13 cellular contexts compared by ENCODE assay signal in the genomic region with DNA sequence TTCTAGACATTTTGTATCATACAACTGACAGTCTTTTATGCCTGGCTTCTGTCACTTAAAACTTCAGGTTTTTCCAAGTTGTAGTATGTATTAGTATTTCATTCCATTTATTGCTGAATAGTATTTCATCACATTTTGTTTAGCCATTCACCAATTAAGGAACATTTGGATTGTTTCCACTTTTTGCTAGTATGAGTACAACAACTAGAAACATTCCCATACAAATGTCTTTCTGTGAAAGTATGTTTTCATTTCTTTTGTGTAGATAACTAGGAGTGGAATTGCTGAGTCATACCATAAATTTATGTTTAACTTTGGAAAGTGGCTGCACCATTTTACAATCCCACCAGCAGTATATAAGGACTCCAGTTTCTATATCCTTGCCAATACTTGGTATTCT.
DNase-seq lines count a peak whose midpoint lies in the region; ATAC-seq, FAIRE-seq and TF ChIP-seq lines count a peak whose summit lies in the region.
"Had no signal": no experiment of that assay in that cellular context is flagged by ENCODE, and none has a peak within 500 bp of the region (broad histone marks: within the 10 kb centered on the region; RNA-seq: fewer than 3 reads in every experiment).

No MANE protein-coding gene starts in this region.

- H3K27me3 ChIP-seq in K562 (ENCODE audit: control insufficient read depth in 2 of 2, insufficient read depth in 2 of 2, low read length in 2 of 2): no peaks in the 10 kb centered on the region
- no peaks in the 10 kb centered on the region for H3K27me3 ChIP-seq in adrenal gland

- in situ Hi-C loops in K562 (cut with MboI): no loop called here

- H3K9me1 ChIP-seq in K562 (ENCODE audit: control insufficient read depth, insufficient read depth, low read length): no peaks in the 10 kb centered on the region

- H3K4me2 ChIP-seq in K562 (ENCODE audit: insufficient read depth, low read length): peak overlapping the region; percentile 42

- ATAC-seq in K562: peak; percentile 53
- ATAC-seq: WTC11 had no signal

- peak; percentile 79 for DNase-seq in AG04449 (ENCODE audit: low read depth, low spot score)
- DNase-seq in K562 (ENCODE audit: extremely low read depth in 1 of 4, low spot score in 3 of 4): peak in 2 of 4 experiments; percentile 8 to 34
- peak; percentile 4 for DNase-seq in kidney tubule cell (ENCODE audit: low spot score)
- DNase-seq in adrenal gland: no peak
- no peak for DNase-seq in GM12891 (ENCODE audit: insufficient read length, low spot score)
- no peak for DNase-seq in GOT3 (lab: John Stamatoyannopoulos, UW)
- no peak for DNase-seq in NK-92 (lab: John Stamatoyannopoulos, UW; ENCODE audit: unreplicated experiment)
- DNase-seq: CD4-positive, alpha-beta T cell; NCI-H524 treated with DMSO at 0.1 percent for 48 hours; SHP77 treated with DMSO at 0.1 percent for 48 hours had no signal

- H3K4me1 ChIP-seq in HEK293 (ENCODE audit: control insufficient read depth, insufficient read depth, low read length) (no peaks in the 10 kb centered on the region), K562 (replicated peaks in 1 of 2; ENCODE audit: control insufficient read depth in 2 of 2, insufficient read depth in 2 of 2, low read length in 2 of 2) (peaks cover 4 to 32% of the 10 kb centered on the region in 2 experiments; a peak in 3 of 5 replicates), adrenal gland (replicated peaks in 1 of 2) (no peaks in the 10 kb centered on the region)

- intact Hi-C loops in K562 (cut with micrococcal nuclease) (no loop called here), adrenal gland (cut with DNase I) (no loop called here)

- H3K27ac ChIP-seq in HEK293 (ENCODE audit: extremely low read depth, low read depth, low read length) (no peak overlapping the region), K562 (ENCODE audit: extremely low read depth, low read depth, low read length) (peak overlapping the region; percentile 82), adrenal gland (no peak overlapping the region)
- H3K27ac ChIP-seq: coronary artery had no signal

- TF ChIP-seq POLR2A in K562 (conservative IDR thresholded peaks at IDR 0.05) (no peak), adrenal gland (IDR thresholded peaks at IDR 0.05) (no peak), GM12891 (IDR thresholded peaks at IDR 0.05; ENCODE audit: low read depth, low read length) (no peak)

- FAIRE-seq in K562 (lab: Jason Lieb, UNC) (no peak), GM12891 (lab: Jason Lieb, UNC) (no peak)

- H3K9ac ChIP-seq in K562 (ENCODE audit: insufficient read depth in 1 of 2, low read depth in 2 of 2, low read length in 2 of 2): peak overlapping the region in 1 of 2 experiments; percentile 55; a peak in 2 of 4 replicates

- BruUV-seq in K562 (replicated peaks; lab: Mats Ljungman, UMichigan): no TSS peak

- no peaks in the 10 kb centered on the region for H4K20me1 ChIP-seq in K562 (replicated peaks; ENCODE audit: control insufficient read depth, insufficient read depth, low read length)

- CTCF ChIA-PET in AG04449 (lab: Yijun Ruan, JAX) (no interaction called here), HEK293 (lab: Yijun Ruan, JAX) (no interaction called here), K562 (lab: Yijun Ruan, JAX; ENCODE audit: low intra/inter-chr PET ratio) (no interaction called here)

- POLR2A ChIA-PET in AG04449 (lab: Yijun Ruan, JAX) (no interaction called here), HEK293 (lab: Yijun Ruan, JAX) (no interaction called here), K562 (lab: Yijun Ruan, JAX) (interaction anchor here (1.2 kb wide), 1 partner anchor 13 kb away, joined by 3 read pairs; no protein-coding TSS in a partner anchor)

- TF ChIP-seq CTCF in AG04449 (IDR thresholded peaks at IDR 0.05; ENCODE audit: insufficient read depth, low read length, missing control alignments): no peak
- TF ChIP-seq CTCF in HEK293 (tag by site-specific recombination; IDR thresholded peaks at IDR 0.05): no peak
- TF ChIP-seq CTCF in K562 (IDR thresholded peaks at IDR 0.05 in 2 of 3, conservative IDR thresholded peaks at IDR 0.05 in 1 of 3; ENCODE audit: insufficient read depth in 2 of 3, low read depth in 1 of 3, low read length in 3 of 3): no peak
- TF ChIP-seq CTCF in adrenal gland (IDR thresholded peaks at IDR 0.05): no peak

- H3K9me3 ChIP-seq in HEK293 (ENCODE audit: control insufficient read depth, insufficient read depth, low read depth, low read length) (no peaks in the 10 kb centered on the region), K562 (replicated peaks; ENCODE audit: control insufficient read depth, insufficient read depth, low read depth, low read length) (no peaks in the 10 kb centered on the region), adrenal gland (replicated peaks in 1 of 3) (no peaks in the 10 kb centered on the region)

- H3K79me2 ChIP-seq in K562 (ENCODE audit: control insufficient read depth, insufficient read depth, low read length): no peaks in the 10 kb centered on the region

- no peaks in the 10 kb centered on the region for H3K36me3 ChIP-seq in HEK293 (ENCODE audit: control insufficient read depth in 2 of 2, insufficient read depth in 1 of 2, low read length in 2 of 2)
- peaks cover 11% of the 10 kb centered on the region; the same call in 2 of the 3 replicates for H3K36me3 ChIP-seq in K562 (ENCODE audit: control insufficient read depth, insufficient read depth, low read length)
- no peaks in the 10 kb centered on the region for H3K36me3 ChIP-seq in adrenal gland (replicated peaks in 1 of 2)

- H3K4me3 ChIP-seq in AG04449 (ENCODE audit: low read depth, low read length): no peak overlapping the region
- H3K4me3 ChIP-seq in HEK293 (ENCODE audit: low read depth, low read length): no peak overlapping the region
- no peak overlapping the region for H3K4me3 ChIP-seq in K562
- no peak overlapping the region for H3K4me3 ChIP-seq in adrenal gland
- H3K4me3 ChIP-seq: coronary artery had no signal

- no peak for TF ChIP-seq RAD21 in K562 (CRISPR knock-in tag; conservative IDR thresholded peaks at IDR 0.05 in 1 of 2, IDR thresholded peaks at IDR 0.05 in 1 of 2)

- H2AFZ ChIP-seq in K562 (ENCODE audit: low read depth, low read length): peak overlapping the region; percentile 6; the same call in 1 of the 2 replicates

- no peak for TF ChIP-seq EP300 in K562 (IDR thresholded peaks at IDR 0.05; ENCODE audit: low read length)

TF ChIP-seq in HEK293, 187 proteins besides CTCF, POLR2A, EP300 and RAD21:
- TF ChIP-seq KLF10 (tag by site-specific recombination; IDR thresholded peaks at IDR 0.05) (no peak), ZNF140 (tag by site-specific recombination; IDR thresholded peaks at IDR 0.05) (0 out of 2 replicates have a peak, but pooled peaks have one; percentile 7)
- TF ChIP-seq, protein P1, sequence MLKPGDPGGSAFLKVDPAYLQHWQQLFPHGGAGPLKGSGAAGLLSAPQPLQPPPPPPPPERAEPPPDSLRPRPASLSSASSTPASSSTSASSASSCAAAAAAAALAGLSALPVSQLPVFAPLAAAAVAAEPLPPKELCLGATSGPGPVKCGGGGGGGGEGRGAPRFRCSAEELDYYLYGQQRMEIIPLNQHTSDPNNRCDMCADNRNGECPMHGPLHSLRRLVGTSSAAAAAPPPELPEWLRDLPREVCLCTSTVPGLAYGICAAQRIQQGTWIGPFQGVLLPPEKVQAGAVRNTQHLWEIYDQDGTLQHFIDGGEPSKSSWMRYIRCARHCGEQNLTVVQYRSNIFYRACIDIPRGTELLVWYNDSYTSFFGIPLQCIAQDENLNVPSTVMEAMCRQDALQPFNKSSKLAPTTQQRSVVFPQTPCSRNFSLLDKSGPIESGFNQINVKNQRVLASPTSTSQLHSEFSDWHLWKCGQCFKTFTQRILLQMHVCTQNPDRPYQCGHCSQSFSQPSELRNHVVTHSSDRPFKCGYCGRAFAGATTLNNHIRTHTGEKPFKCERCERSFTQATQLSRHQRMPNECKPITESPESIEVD (tag by site-specific recombination; IDR thresholded peaks at IDR 0.05): 0 out of 2 replicates have a peak, but pooled peaks have one; percentile 30

TF ChIP-seq in K562, 482 proteins besides CTCF, POLR2A, EP300 and RAD21 (continues in another document):
- TF ChIP-seq, protein P2, sequence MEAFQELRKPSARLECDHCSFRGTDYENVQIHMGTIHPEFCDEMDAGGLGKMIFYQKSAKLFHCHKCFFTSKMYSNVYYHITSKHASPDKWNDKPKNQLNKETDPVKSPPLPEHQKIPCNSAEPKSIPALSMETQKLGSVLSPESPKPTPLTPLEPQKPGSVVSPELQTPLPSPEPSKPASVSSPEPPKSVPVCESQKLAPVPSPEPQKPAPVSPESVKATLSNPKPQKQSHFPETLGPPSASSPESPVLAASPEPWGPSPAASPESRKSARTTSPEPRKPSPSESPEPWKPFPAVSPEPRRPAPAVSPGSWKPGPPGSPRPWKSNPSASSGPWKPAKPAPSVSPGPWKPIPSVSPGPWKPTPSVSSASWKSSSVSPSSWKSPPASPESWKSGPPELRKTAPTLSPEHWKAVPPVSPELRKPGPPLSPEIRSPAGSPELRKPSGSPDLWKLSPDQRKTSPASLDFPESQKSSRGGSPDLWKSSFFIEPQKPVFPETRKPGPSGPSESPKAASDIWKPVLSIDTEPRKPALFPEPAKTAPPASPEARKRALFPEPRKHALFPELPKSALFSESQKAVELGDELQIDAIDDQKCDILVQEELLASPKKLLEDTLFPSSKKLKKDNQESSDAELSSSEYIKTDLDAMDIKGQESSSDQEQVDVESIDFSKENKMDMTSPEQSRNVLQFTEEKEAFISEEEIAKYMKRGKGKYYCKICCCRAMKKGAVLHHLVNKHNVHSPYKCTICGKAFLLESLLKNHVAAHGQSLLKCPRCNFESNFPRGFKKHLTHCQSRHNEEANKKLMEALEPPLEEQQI (IDR thresholded peaks at IDR 0.05): peak; percentile 70; the same call in 1 of the 2 replicates

TF ChIP-seq in GM12891, 5 proteins besides CTCF, POLR2A, EP300 and RAD21:
- TF ChIP-seq TAF1 (IDR thresholded peaks at IDR 0.05; ENCODE audit: low read depth, low read length) (no peak), SPI1 (IDR thresholded peaks at IDR 0.05; ENCODE audit: low read depth, low read length) (no peak), POLR2AphosphoS5 (IDR thresholded peaks at IDR 0.05; ENCODE audit: low read depth, low read length) (no peak), PAX5 (IDR thresholded peaks at IDR 0.05; ENCODE audit: insufficient read depth, low read length, severe bottlenecking) (no peak), POU2F2 (IDR thresholded peaks at IDR 0.05; ENCODE audit: low read depth, low read length) (no peak)

Comparison
In these comparisons a context has a peak if more than half of its experiments do, and no peak if none do; other contexts are left out.
1. DNase-seq: peak in AG04449 (single experiment) and kidney tubule cell (single experiment); none in adrenal gland (0 of 7), GM12891 (single experiment), GOT3 (single experiment) and NK-92 (single experiment).